1 cellular context compared by ENCODE assay signal in the genomic region with DNA sequence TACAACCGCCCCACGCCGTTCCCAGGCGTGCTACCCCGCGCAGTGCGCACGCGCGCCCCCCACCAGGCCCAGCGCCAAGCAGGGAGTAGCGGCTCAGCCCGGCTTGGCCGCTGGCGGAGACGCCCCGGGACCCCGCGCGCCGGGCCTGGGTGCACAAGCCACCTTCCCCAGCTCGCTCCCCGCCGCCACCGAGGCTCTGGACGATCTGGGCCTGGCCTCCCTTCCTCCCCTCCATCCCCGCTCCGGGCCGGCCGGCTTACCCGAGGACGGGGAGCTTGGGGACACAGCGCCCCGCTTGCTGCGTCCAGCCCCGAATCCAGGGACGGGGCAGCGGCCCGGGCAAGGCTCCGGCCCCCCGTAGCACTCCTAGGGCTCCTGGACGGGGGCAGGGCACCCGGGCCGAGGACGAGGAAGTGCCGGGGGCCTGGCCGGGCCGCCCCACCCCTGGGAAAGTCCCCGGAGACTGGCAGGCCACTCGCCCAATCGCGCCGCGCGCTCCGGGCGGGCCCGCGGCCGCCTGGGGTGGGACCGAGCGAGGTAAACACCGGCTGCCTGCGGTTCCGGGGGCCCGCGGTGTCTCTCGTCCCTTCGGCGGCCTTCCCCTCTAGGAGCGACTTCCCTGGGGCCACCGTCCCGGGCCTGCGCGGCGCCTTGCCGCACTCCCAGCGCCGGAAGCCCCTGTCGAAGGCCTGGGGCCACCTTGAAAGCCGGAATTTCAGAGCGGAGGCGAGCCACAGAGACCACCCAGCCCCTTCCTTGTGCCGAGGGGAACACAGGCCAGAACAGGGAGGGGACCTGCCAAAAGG.
TF ChIP-seq lines count a peak whose summit lies in the region.

A gene with protein sequence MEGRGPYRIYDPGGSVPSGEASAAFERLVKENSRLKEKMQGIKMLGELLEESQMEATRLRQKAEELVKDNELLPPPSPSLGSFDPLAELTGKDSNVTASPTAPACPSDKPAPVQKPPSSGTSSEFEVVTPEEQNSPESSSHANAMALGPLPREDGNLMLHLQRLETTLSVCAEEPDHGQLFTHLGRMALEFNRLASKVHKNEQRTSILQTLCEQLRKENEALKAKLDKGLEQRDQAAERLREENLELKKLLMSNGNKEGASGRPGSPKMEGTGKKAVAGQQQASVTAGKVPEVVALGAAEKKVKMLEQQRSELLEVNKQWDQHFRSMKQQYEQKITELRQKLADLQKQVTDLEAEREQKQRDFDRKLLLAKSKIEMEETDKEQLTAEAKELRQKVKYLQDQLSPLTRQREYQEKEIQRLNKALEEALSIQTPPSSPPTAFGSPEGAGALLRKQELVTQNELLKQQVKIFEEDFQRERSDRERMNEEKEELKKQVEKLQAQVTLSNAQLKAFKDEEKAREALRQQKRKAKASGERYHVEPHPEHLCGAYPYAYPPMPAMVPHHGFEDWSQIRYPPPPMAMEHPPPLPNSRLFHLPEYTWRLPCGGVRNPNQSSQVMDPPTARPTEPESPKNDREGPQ (minus strand): TSS at position 415 of the 806 bp plus-strand sequence. CDS start 15,939 bp downstream, outside the sequence.

TF ChIP-seq in WTC11, 78 proteins besides CTCF, POLR2A, EP300 and RAD21 (continued from another document and continues in another):
- TF ChIP-seq, protein P1, sequence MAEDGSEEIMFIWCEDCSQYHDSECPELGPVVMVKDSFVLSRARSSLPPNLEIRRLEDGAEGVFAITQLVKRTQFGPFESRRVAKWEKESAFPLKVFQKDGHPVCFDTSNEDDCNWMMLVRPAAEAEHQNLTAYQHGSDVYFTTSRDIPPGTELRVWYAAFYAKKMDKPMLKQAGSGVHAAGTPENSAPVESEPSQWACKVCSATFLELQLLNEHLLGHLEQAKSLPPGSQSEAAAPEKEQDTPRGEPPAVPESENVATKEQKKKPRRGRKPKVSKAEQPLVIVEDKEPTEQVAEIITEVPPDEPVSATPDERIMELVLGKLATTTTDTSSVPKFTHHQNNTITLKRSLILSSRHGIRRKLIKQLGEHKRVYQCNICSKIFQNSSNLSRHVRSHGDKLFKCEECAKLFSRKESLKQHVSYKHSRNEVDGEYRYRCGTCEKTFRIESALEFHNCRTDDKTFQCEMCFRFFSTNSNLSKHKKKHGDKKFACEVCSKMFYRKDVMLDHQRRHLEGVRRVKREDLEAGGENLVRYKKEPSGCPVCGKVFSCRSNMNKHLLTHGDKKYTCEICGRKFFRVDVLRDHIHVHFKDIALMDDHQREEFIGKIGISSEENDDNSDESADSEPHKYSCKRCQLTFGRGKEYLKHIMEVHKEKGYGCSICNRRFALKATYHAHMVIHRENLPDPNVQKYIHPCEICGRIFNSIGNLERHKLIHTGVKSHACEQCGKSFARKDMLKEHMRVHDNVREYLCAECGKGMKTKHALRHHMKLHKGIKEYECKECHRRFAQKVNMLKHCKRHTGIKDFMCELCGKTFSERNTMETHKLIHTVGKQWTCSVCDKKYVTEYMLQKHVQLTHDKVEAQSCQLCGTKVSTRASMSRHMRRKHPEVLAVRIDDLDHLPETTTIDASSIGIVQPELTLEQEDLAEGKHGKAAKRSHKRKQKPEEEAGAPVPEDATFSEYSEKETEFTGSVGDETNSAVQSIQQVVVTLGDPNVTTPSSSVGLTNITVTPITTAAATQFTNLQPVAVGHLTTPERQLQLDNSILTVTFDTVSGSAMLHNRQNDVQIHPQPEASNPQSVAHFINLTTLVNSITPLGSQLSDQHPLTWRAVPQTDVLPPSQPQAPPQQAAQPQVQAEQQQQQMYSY (CRISPR knock-in tag; IDR thresholded peaks at IDR 0.05), result no peak
- TF ChIP-seq ZNF671 (CRISPR knock-in tag; IDR thresholded peaks at IDR 0.05) (no peak), ZNF219 (CRISPR knock-in tag; IDR thresholded peaks at IDR 0.05; ENCODE audit: borderline replicate concordance) (peak; percentile 49; the same call in 1 of the 2 replicates), FOXP4 (CRISPR knock-in tag; IDR thresholded peaks at IDR 0.05) (peak; percentile 72; the same call in 1 of the 2 replicates), SMAD3 (CRISPR knock-in tag; IDR thresholded peaks at IDR 0.05; ENCODE audit: borderline replicate concordance) (no peak), JUN (CRISPR knock-in tag; IDR thresholded peaks at IDR 0.05) (no peak), STAT6 (CRISPR knock-in tag; conservative IDR thresholded peaks at IDR 0.05; ENCODE audit: low read depth) (no peak), MLX (CRISPR knock-in tag; IDR thresholded peaks at IDR 0.05) (no peak), FOXK1 (CRISPR knock-in tag; IDR thresholded peaks at IDR 0.05) (peak; percentile 98), CDX4 (CRISPR knock-in tag; IDR thresholded peaks at IDR 0.05; ENCODE audit: borderline replicate concordance) (no peak), NFE2L1 (CRISPR knock-in tag; IDR thresholded peaks at IDR 0.05) (no peak), RORB (CRISPR knock-in tag; IDR thresholded peaks at IDR 0.05) (no peak), ZNF232 (CRISPR knock-in tag; IDR thresholded peaks at IDR 0.05) (no peak), KAT7 (CRISPR knock-in tag; IDR thresholded peaks at IDR 0.05; ENCODE audit: borderline replicate concordance) (peak; percentile 89; the same call in 1 of the 2 replicates), OVOL2 (CRISPR knock-in tag; IDR thresholded peaks at IDR 0.05; ENCODE audit: borderline replicate concordance) (no peak), ZMAT4 (CRISPR knock-in tag; IDR thresholded peaks at IDR 0.05) (no peak), TCF7 (CRISPR knock-in tag; IDR thresholded peaks at IDR 0.05; ENCODE audit: low read depth) (no peak), GRHL2 (CRISPR knock-in tag; IDR thresholded peaks at IDR 0.05; ENCODE audit: insufficient replicate concordance, severe bottlenecking) (no peak), MXD4 (CRISPR knock-in tag; IDR thresholded peaks at IDR 0.05; ENCODE audit: borderline replicate concordance) (no peak), RELA (CRISPR knock-in tag; IDR thresholded peaks at IDR 0.05; ENCODE audit: borderline replicate concordance) (peak; percentile 50; the same call in 1 of the 2 replicates), IRF1 (CRISPR knock-in tag; IDR thresholded peaks at IDR 0.05) (peak; percentile 73; the same call in 1 of the 2 replicates), ZBTB21 (CRISPR knock-in tag; IDR thresholded peaks at IDR 0.05; ENCODE audit: borderline replicate concordance) (no peak), ETV6 (CRISPR knock-in tag; IDR thresholded peaks at IDR 0.05) (peak; percentile 84), CBFB (CRISPR knock-in tag; IDR thresholded peaks at IDR 0.05; ENCODE audit: low read depth) (no peak), NFYB (CRISPR knock-in tag; conservative IDR thresholded peaks at IDR 0.05; ENCODE audit: low read depth) (peak; percentile 75), NFATC4 (CRISPR knock-in tag; IDR thresholded peaks at IDR 0.05) (no peak), CREM (CRISPR knock-in tag; IDR thresholded peaks at IDR 0.05) (peak; percentile 27; the same call in 1 of the 2 replicates), SOX15 (CRISPR knock-in tag; IDR thresholded peaks at IDR 0.05) (no peak), ZSCAN18 (CRISPR knock-in tag; IDR thresholded peaks at IDR 0.05) (no peak), ZNF263 (CRISPR knock-in tag; IDR thresholded peaks at IDR 0.05; ENCODE audit: low read depth) (no peak), ZNF512 (CRISPR knock-in tag; IDR thresholded peaks at IDR 0.05; ENCODE audit: borderline replicate concordance) (no peak)
- TF ChIP-seq, protein P2, sequence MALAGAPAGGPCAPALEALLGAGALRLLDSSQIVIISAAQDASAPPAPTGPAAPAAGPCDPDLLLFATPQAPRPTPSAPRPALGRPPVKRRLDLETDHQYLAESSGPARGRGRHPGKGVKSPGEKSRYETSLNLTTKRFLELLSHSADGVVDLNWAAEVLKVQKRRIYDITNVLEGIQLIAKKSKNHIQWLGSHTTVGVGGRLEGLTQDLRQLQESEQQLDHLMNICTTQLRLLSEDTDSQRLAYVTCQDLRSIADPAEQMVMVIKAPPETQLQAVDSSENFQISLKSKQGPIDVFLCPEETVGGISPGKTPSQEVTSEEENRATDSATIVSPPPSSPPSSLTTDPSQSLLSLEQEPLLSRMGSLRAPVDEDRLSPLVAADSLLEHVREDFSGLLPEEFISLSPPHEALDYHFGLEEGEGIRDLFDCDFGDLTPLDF (CRISPR knock-in tag; IDR thresholded peaks at IDR 0.05), result no peak
- TF ChIP-seq, protein P3, sequence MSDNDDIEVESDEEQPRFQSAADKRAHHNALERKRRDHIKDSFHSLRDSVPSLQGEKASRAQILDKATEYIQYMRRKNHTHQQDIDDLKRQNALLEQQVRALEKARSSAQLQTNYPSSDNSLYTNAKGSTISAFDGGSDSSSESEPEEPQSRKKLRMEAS (CRISPR knock-in tag; IDR thresholded peaks at IDR 0.05), result peak; percentile 52; the same call in 1 of the 2 replicates
